Comparison of ENCODE assay signal across 8 cellular contexts in the genomic region with DNA sequence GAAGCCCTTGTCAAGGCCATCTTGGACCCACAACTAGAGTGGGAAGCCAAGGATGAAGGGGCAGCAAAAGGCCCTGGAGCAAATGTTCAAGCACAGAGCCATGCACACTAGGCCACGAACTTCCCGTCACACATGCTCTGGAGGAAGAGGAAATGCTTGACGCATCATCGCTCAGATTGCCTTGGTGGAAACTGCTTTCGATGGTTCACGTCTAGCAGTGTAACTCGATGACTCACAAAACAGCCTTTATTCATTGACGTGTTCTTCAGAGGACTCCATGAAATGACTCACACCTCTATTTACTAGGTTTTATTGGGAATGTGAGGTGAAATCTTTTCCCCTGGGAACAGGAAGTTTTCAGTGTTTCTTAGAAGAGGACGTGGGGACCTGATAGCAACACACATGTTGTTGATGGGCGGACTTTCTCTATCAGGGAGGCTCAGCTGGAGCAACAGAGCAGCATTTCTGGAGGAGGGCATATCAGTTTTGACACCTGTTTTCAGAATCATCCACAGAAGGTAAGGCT.
DNase-seq lines count a peak whose midpoint lies in the region; ATAC-seq and TF ChIP-seq lines count a peak whose summit lies in the region.

No MANE protein-coding gene starts in this region.

- no peak for TF ChIP-seq POLR2A in suprapubic skin (IDR thresholded peaks at IDR 0.05)

- no peaks in the 10 kb centered on the region for H3K27me3 ChIP-seq in suprapubic skin

- peak; percentile 99 for DNase-seq in EL
- DNase-seq in NCI-H226 = peak; percentile 87
- DNase-seq in omental fat pad (ENCODE audit: low spot score) = no peak
- DNase-seq in NCI-H1930 (lab: John Stamatoyannopoulos, UW) = no peak
- DNase-seq in NCI-H146 (lab: John Stamatoyannopoulos, UW) = no peak
- no peak for DNase-seq in DMS79 (lab: John Stamatoyannopoulos, UW)
- no peak for DNase-seq in suprapubic skin (ENCODE audit: low spot score in 2 of 2)

- peak; percentile 55 for ATAC-seq in omental fat pad (ENCODE audit: low FRiP score)

- H3K9me3 Mint-ChIP-seq in dendritic cell treated with granulocyte-macrophage colony-stimulating factor and Interleukin-4, amounts not matched to agents 40 ng/mL and 50 ng/mL, for 4 days = no peaks in the 10 kb centered on the region

- 72% methylated on average over 10 of the region's 10 CpGs for WGBS in suprapubic skin

- peak overlapping the region; percentile 69 for H3K27ac Mint-ChIP-seq in dendritic cell treated with granulocyte-macrophage colony-stimulating factor and Interleukin-4, amounts not matched to agents 40 ng/mL and 50 ng/mL, for 4 days

- H3K9me3 ChIP-seq in suprapubic skin = no peaks in the 10 kb centered on the region

- H3K27me3 Mint-ChIP-seq in dendritic cell treated with granulocyte-macrophage colony-stimulating factor and Interleukin-4, amounts not matched to agents 40 ng/mL and 50 ng/mL, for 4 days = peaks cover 28% of the 10 kb centered on the region

- no peaks in the 10 kb centered on the region for H3K4me1 ChIP-seq in suprapubic skin

- peaks cover 36% of the 10 kb centered on the region for H3K4me1 Mint-ChIP-seq in dendritic cell treated with granulocyte-macrophage colony-stimulating factor and Interleukin-4, amounts not matched to agents 40 ng/mL and 50 ng/mL, for 4 days (ENCODE audit: low read depth)

- no peak overlapping the region for H3K4me3 ChIP-seq in suprapubic skin

- H3K36me3 ChIP-seq in suprapubic skin = no peaks in the 10 kb centered on the region

- no peak for TF ChIP-seq CTCF in omental fat pad (IDR thresholded peaks at IDR 0.05)
- TF ChIP-seq CTCF in suprapubic skin (IDR thresholded peaks at IDR 0.05) = no peak

- no peak for TF ChIP-seq EP300 in suprapubic skin (IDR thresholded peaks at IDR 0.05)

- no peak overlapping the region for H3K4me3 Mint-ChIP-seq in dendritic cell treated with granulocyte-macrophage colony-stimulating factor and Interleukin-4, amounts not matched to agents 40 ng/mL and 50 ng/mL, for 4 days

- H3K27ac ChIP-seq in suprapubic skin = no peak overlapping the region

- no peaks in the 10 kb centered on the region for H3K36me3 Mint-ChIP-seq in dendritic cell treated with granulocyte-macrophage colony-stimulating factor and Interleukin-4, amounts not matched to agents 40 ng/mL and 50 ng/mL, for 4 days (ENCODE audit: low read depth)

- intact Hi-C loops in dendritic cell treated with granulocyte-macrophage colony-stimulating factor and Interleukin-4, amounts not matched to agents 40 ng/mL and 50 ng/mL, for 4 days (cut with micrococcal nuclease) = loop anchor here (10.0 kb wide), 1 partner anchor 50 kb away; no protein-coding TSS in a partner anchor

Comparison
In these comparisons a context has a peak if more than half of its experiments do, and no peak if none do; other contexts are left out.
1. DNase-seq: peak in EL (single experiment) and NCI-H226 (single experiment); none in omental fat pad (single experiment), NCI-H1930 (0 of 2), NCI-H146 (single experiment), DMS79 (single experiment) and suprapubic skin (0 of 2).